ENCODE assay signal across 18 cellular contexts in genomic region chr19:6394831-6395230, GRCh38. TPM values are rescaled to one million over a fixed set of nuclear protein-coding genes. Genes with fewer than 3 reads are reported as not detected.
DNase-seq lines count a peak whose midpoint lies in the region; ATAC-seq and TF ChIP-seq lines count a peak whose summit lies in the region.
"Had no signal": no experiment of that assay in that cellular context is flagged by ENCODE, and none has a peak within 500 bp of the region (broad histone marks: within the 10 kb centered on the region; RNA-seq: fewer than 3 reads in every experiment).

No MANE protein-coding gene starts in this region.

- H3K27ac Mint-ChIP-seq in T-helper 1 cell treated with Interleukin-12 subunit alpha and Interleukin-12 subunit beta and Interleukin-4 antibody, amounts not matched to agents 30 μg/mL and 1 μg/mL, for 36 hours, result peak overlapping the region; percentile 63
- H3K27ac Mint-ChIP-seq in brain (peak overlapping the region; percentile 63 to 100 (median 95)), natural killer cell (peak overlapping the region; percentile 31 to 97)
- no peak overlapping the region for H3K27ac Mint-ChIP-seq in stimulated activated memory B cell treated with anti-CD40 and anti-IgM and Interleukin-4, amounts not matched to agents 10 μg/mL and 1 μg/mL and 100 μg/mL, for 72 hours

- no peaks in the 10 kb centered on the region for H3K27me3 ChIP-seq in HUES48 (ENCODE audit: control insufficient read depth, insufficient read depth, low read length)
- H3K27me3 ChIP-seq: gastrocnemius medialis, sigmoid colon, tibial artery had no signal

- H3K36me3 ChIP-seq in HUES48 (ENCODE audit: control insufficient read depth, insufficient read depth, low read length), result peaks cover 14% of the 10 kb centered on the region

- H3K9ac ChIP-seq in HUES48 (ENCODE audit: low read depth, low read length), result no peak overlapping the region

- DNase-seq in T-helper 1 cell, result no peak
- no peak for DNase-seq in natural killer cell
- no peak for DNase-seq in NCI-H510A (lab: John Stamatoyannopoulos, UW)
- DNase-seq: C1 segment of cervical spinal cord, DMS79, gastrocnemius medialis, mesendoderm, NCI-H1436, SHP77 treated with DMSO at 0.1 percent for 48 hours, sigmoid colon, tibial artery had no signal

- intact Hi-C loops in natural killer cell (cut with micrococcal nuclease), result no loop called here

- H3K4me3 Mint-ChIP-seq in T-helper 1 cell treated with Interleukin-12 subunit alpha and Interleukin-12 subunit beta and Interleukin-4 antibody, amounts not matched to agents 30 μg/mL and 1 μg/mL, for 36 hours, result peak overlapping the region; percentile 33
- peak overlapping the region; percentile 57 to 90 (median 69) for H3K4me3 Mint-ChIP-seq in brain
- H3K4me3 Mint-ChIP-seq in natural killer cell, result peak overlapping the region; percentile 97
- H3K4me3 Mint-ChIP-seq in stimulated activated memory B cell treated with anti-CD40 and anti-IgM and Interleukin-4, amounts not matched to agents 10 μg/mL and 1 μg/mL and 100 μg/mL, for 72 hours, result no peak overlapping the region

- H3K27ac ChIP-seq in HUES48 (ENCODE audit: low read depth, low read length), result peak overlapping the region; percentile 98
- H3K27ac ChIP-seq: 22Rv1, epithelial cell of prostate had no signal

- no peak for TF ChIP-seq CTCF in brain (conservative IDR thresholded peaks at IDR 0.05)
- no peak for TF ChIP-seq CTCF in natural killer cell (IDR thresholded peaks at IDR 0.05)

- no peaks in the 10 kb centered on the region for H3K9me3 ChIP-seq in HUES48 (ENCODE audit: control insufficient read depth, insufficient read depth, low read length)
- H3K9me3 ChIP-seq: gastrocnemius medialis, sigmoid colon, tibial artery had no signal

- H3K27me3 Mint-ChIP-seq in T-helper 1 cell treated with Interleukin-12 subunit alpha and Interleukin-12 subunit beta and Interleukin-4 antibody, amounts not matched to agents 30 μg/mL and 1 μg/mL, for 36 hours (ENCODE audit: low read depth), result no peaks in the 10 kb centered on the region
- H3K27me3 Mint-ChIP-seq in brain, result peaks cover 6% of the 10 kb centered on the region
- H3K27me3 Mint-ChIP-seq in natural killer cell (ENCODE audit: low read depth in 2 of 2), result no peaks in the 10 kb centered on the region
- H3K27me3 Mint-ChIP-seq in stimulated activated memory B cell treated with anti-CD40 and anti-IgM and Interleukin-4, amounts not matched to agents 10 μg/mL and 1 μg/mL and 100 μg/mL, for 72 hours, result peaks cover 2% of the 10 kb centered on the region

- H3K4me1 ChIP-seq in HUES48 (ENCODE audit: control insufficient read depth, insufficient read depth, low read length), result peaks cover 6% of the 10 kb centered on the region

- no peak for ATAC-seq in natural killer cell
- ATAC-seq in stimulated activated memory B cell treated with anti-CD40 and anti-IgM and Interleukin-4, amounts not matched to agents 10 μg/mL and 1 μg/mL and 100 μg/mL, for 72 hours, result no peak
- no peak for ATAC-seq in HG02870 (IDR thresholded peaks at IDR 0.05; ENCODE audit: unreplicated experiment)
- ATAC-seq: gastrocnemius medialis had no signal

- H3K9me3 Mint-ChIP-seq in T-helper 1 cell treated with Interleukin-12 subunit alpha and Interleukin-12 subunit beta and Interleukin-4 antibody, amounts not matched to agents 30 μg/mL and 1 μg/mL, for 36 hours, result no peaks in the 10 kb centered on the region
- peaks cover 0 to 2% (median 0%) of the 10 kb centered on the region in 5 experiments for H3K9me3 Mint-ChIP-seq in brain
- no peaks in the 10 kb centered on the region for H3K9me3 Mint-ChIP-seq in natural killer cell
- H3K9me3 Mint-ChIP-seq in stimulated activated memory B cell treated with anti-CD40 and anti-IgM and Interleukin-4, amounts not matched to agents 10 μg/mL and 1 μg/mL and 100 μg/mL, for 72 hours, result no peaks in the 10 kb centered on the region

- no peak overlapping the region for H3K4me3 ChIP-seq in HUES48 (ENCODE audit: low read depth, low read length)

- peaks cover 17% of the 10 kb centered on the region for H3K4me1 Mint-ChIP-seq in T-helper 1 cell treated with Interleukin-12 subunit alpha and Interleukin-12 subunit beta and Interleukin-4 antibody, amounts not matched to agents 30 μg/mL and 1 μg/mL, for 36 hours (ENCODE audit: low read depth)
- peaks cover 35% of the 10 kb centered on the region for H3K4me1 Mint-ChIP-seq in brain
- H3K4me1 Mint-ChIP-seq in natural killer cell, result peaks cover 22 to 30% of the 10 kb centered on the region in 2 donors
- peaks cover 29% of the 10 kb centered on the region for H3K4me1 Mint-ChIP-seq in stimulated activated memory B cell treated with anti-CD40 and anti-IgM and Interleukin-4, amounts not matched to agents 10 μg/mL and 1 μg/mL and 100 μg/mL, for 72 hours

- H3K36me3 Mint-ChIP-seq in T-helper 1 cell treated with Interleukin-12 subunit alpha and Interleukin-12 subunit beta and Interleukin-4 antibody, amounts not matched to agents 30 μg/mL and 1 μg/mL, for 36 hours (ENCODE audit: low read depth), result peaks cover 10% of the 10 kb centered on the region
- peaks cover 22% of the 10 kb centered on the region for H3K36me3 Mint-ChIP-seq in brain
- no peaks in the 10 kb centered on the region for H3K36me3 Mint-ChIP-seq in natural killer cell
- H3K36me3 Mint-ChIP-seq in stimulated activated memory B cell treated with anti-CD40 and anti-IgM and Interleukin-4, amounts not matched to agents 10 μg/mL and 1 μg/mL and 100 μg/mL, for 72 hours, result peaks cover 13% of the 10 kb centered on the region

RNA-seq across cellular contexts. Expression of gene GTF2F1, which starts 1.9 kb away (rescaled TPM):
- 128 TPM for polyA plus RNA-seq in brain (ENCODE audit: insufficient read depth, low read depth, low replicate concordance)
- total RNA-seq in natural killer cell, result 10 to 100 TPM; 56.6 to 63.9 (median 63.9) TPM

RNA-seq across cellular contexts. Expression of gene PSPN, which starts 19.1 kb away (rescaled TPM):
- 5.9 TPM for polyA plus RNA-seq in brain (ENCODE audit: insufficient read depth, low read depth, low replicate concordance)
- 1 to 10 TPM in 2 of 3 donors, under 1 TPM in 1; 0.82 to 1.1 (median 1.0) TPM for total RNA-seq in natural killer cell

RNA-seq across cellular contexts. Expression of gene ALKBH7, which starts 22.2 kb away (rescaled TPM):
- polyA plus RNA-seq in brain (ENCODE audit: insufficient read depth, low read depth, low replicate concordance), result 142 TPM
- total RNA-seq in natural killer cell, result 10 to 100 TPM; 23.7 to 30.4 (median 25.9) TPM

RNA-seq across cellular contexts. Expression of gene KHSRP, which starts 29.8 kb away (rescaled TPM):
- 471 TPM for polyA plus RNA-seq in brain (ENCODE audit: insufficient read depth, low read depth, low replicate concordance)
- 100 to 1,000 TPM; 160 to 192 (median 165) TPM for total RNA-seq in natural killer cell

RNA-seq across cellular contexts. Expression of gene CLPP, which starts 33.5 kb away (rescaled TPM):
- 178 TPM for polyA plus RNA-seq in brain (ENCODE audit: insufficient read depth, low read depth, low replicate concordance)
- total RNA-seq in natural killer cell, result 10 to 100 TPM; 40.8 to 61.4 (median 46.1) TPM
